1 cellular context compared by ENCODE assay signal in genomic region chr12:3892631-3893030, GRCh38.
TF ChIP-seq lines count a peak whose summit lies in the region.

No MANE protein-coding gene starts in this region.

TF ChIP-seq in HEK293, 187 proteins besides CTCF, POLR2A, EP300 and RAD21 (continued from another document):
- TF ChIP-seq ZNF19 (tag by site-specific recombination; IDR thresholded peaks at IDR 0.05; ENCODE audit: low read depth) = no peak
